ENCODE assay signal across 9 cellular contexts in genomic region chr19:15251010-15251748, GRCh38. TPM values are rescaled to one million over a fixed set of nuclear protein-coding genes. Genes with fewer than 3 reads are reported as not detected.
DNase-seq lines count a peak whose midpoint lies in the region; ATAC-seq and TF ChIP-seq lines count a peak whose summit lies in the region.
"Had no signal": no experiment of that assay in that cellular context is flagged by ENCODE, and none has a peak within 500 bp of the region (broad histone marks: within the 10 kb centered on the region; RNA-seq: fewer than 3 reads in every experiment).

No MANE protein-coding gene starts in this region.

- H3K4me3 Mint-ChIP-seq in brain: peak overlapping the region in 2 of 5 experiments; percentile 51 to 52
- no peak overlapping the region for H3K4me3 Mint-ChIP-seq in H9

- H3K36me3 Mint-ChIP-seq in brain (peaks cover 42% of the 10 kb centered on the region), H9 (ENCODE audit: insufficient read depth in 1 of 3, low read depth in 3 of 3) (peaks cover 39 to 73% (median 69%) of the 10 kb centered on the region in 3 experiments; a peak in 6 of 7 replicates)

- H3K27me3 ChIP-seq in hepatocyte (no peaks in the 10 kb centered on the region), H9 (ENCODE audit: insufficient read depth, low read length) (no peaks in the 10 kb centered on the region)

- no peak overlapping the region for H3K23ac ChIP-seq in H9 (ENCODE audit: insufficient read length, low read depth, low read length)

- no peak overlapping the region for H2BK20ac ChIP-seq in H9 (ENCODE audit: low read depth, low read length, poor library complexity, severe bottlenecking)

- H2AFZ ChIP-seq in hepatocyte: no peak overlapping the region
- no peak overlapping the region for H2AFZ ChIP-seq in H9 (ENCODE audit: low read length)

- no peak overlapping the region for H3K56ac ChIP-seq in H9 (ENCODE audit: insufficient read length, low read depth, low read length)

- H3K23me2 ChIP-seq in H9 (ENCODE audit: insufficient read length, low read depth, low read length, poor library complexity, severe bottlenecking): no peaks in the 10 kb centered on the region

- H3K4me2 ChIP-seq in hepatocyte (no peak overlapping the region), H9 (ENCODE audit: insufficient read depth, insufficient read length, low read length) (no peak overlapping the region)

- H3K9ac ChIP-seq in H9 (ENCODE audit: extremely low read depth, insufficient read length, low read length): no peak overlapping the region

- H3K9me3 ChIP-seq in hepatocyte (ENCODE audit: low read depth): no peaks in the 10 kb centered on the region
- H3K9me3 ChIP-seq in H9 (ENCODE audit: control insufficient read depth, low read depth, low read length): no peaks in the 10 kb centered on the region

- peak overlapping the region; percentile 80 for H3K27ac ChIP-seq in hepatocyte
- H3K27ac ChIP-seq in skin epidermis: peak overlapping the region in 20 of 21 experiments; percentile 21 to 91 (median 77)
- no peak overlapping the region for H3K27ac ChIP-seq in H9 (ENCODE audit: insufficient read length, low read depth, low read length)

- no peak overlapping the region for H4K8ac ChIP-seq in H9 (replicated peaks; ENCODE audit: insufficient read length, low read depth, low read length)

- ATAC-seq in HG03520 (IDR thresholded peaks at IDR 0.05; ENCODE audit: unreplicated experiment) (no peak), GM18861 (IDR thresholded peaks at IDR 0.05; ENCODE audit: unreplicated experiment) (no peak), GM18907 (IDR thresholded peaks at IDR 0.05; ENCODE audit: unreplicated experiment) (no peak)

- H3K79me2 ChIP-seq in hepatocyte: peaks cover 74% of the 10 kb centered on the region
- H3K79me2 ChIP-seq in H9 (ENCODE audit: insufficient read depth, low read length): no peaks in the 10 kb centered on the region

- H3K4me3 ChIP-seq in hepatocyte (no peak overlapping the region), skin epidermis (no peak overlapping the region)

- H3K36me3 ChIP-seq in hepatocyte (replicated peaks; ENCODE audit: insufficient read depth, low read depth): no peaks in the 10 kb centered on the region

- peak; percentile 51 for DNase-seq in GM03348 (ENCODE audit: low spot score)
- no peak for DNase-seq in hepatocyte (ENCODE audit: low spot score)
- DNase-seq in H9: no peak
- DNase-seq: GF-D8 had no signal

- H3K9me2 ChIP-seq in hepatocyte (replicated peaks; ENCODE audit: insufficient read depth): no peaks in the 10 kb centered on the region

- H4K91ac ChIP-seq in H9 (ENCODE audit: insufficient read length, low read depth, low read length): no peak overlapping the region

- peak overlapping the region; percentile 63 to 96 (median 89) for H3K27ac Mint-ChIP-seq in brain
- no peak overlapping the region; a peak in 1 of 7 replicates for H3K27ac Mint-ChIP-seq in H9

- H3K14ac ChIP-seq in H9 (ENCODE audit: insufficient read depth, low read length): no peak overlapping the region

- no peak overlapping the region for H2BK12ac ChIP-seq in H9 (ENCODE audit: insufficient read length, low read depth, low read length)

- 88% methylated on average over 18 of the region's 24 CpGs for WGBS in hepatocyte (ENCODE audit: low lambda C conversion rate, missing lambda C conversion rate)
- WGBS in H9 (ENCODE audit: extremely low coverage, insufficient read length, low lambda C conversion rate): no CpG with 5 or more reads among the region's 24 CpGs

- H4K20me1 ChIP-seq in hepatocyte (ENCODE audit: insufficient read depth, poor library complexity, severe bottlenecking) (peaks cover 67% of the 10 kb centered on the region), H9 (ENCODE audit: control insufficient read depth, insufficient read depth, insufficient read length) (peaks cover 2% of the 10 kb centered on the region)

- H2BK15ac ChIP-seq in H9 (ENCODE audit: low read depth, low read length): no peak overlapping the region

- H3T11ph ChIP-seq in H9 (ENCODE audit: low read length): no peak overlapping the region

- H3K18ac ChIP-seq in H9 (ENCODE audit: insufficient read length, low read depth, low read length): no peak overlapping the region

- H3K79me1 ChIP-seq in H9 (ENCODE audit: insufficient read depth, low read depth, low read length, poor library complexity, severe bottlenecking): no peaks in the 10 kb centered on the region

- TF ChIP-seq CTCF in brain (conservative IDR thresholded peaks at IDR 0.05) (no peak), hepatocyte (IDR thresholded peaks at IDR 0.05; ENCODE audit: poor library complexity) (no peak), H9 (conservative IDR thresholded peaks at IDR 0.05) (no peak)

- no peak overlapping the region for H2AK5ac ChIP-seq in H9 (ENCODE audit: insufficient read length, low read length)

- no peak overlapping the region for H2BK120ac ChIP-seq in H9 (ENCODE audit: low read depth, low read length, poor library complexity, severe bottlenecking)

- H3K27me3 Mint-ChIP-seq in brain (peaks cover 3% of the 10 kb centered on the region), H9 (ENCODE audit: low read depth) (no peaks in the 10 kb centered on the region)

- H3K4me1 Mint-ChIP-seq in brain (peaks cover 72% of the 10 kb centered on the region), H9 (peaks cover 14 to 27% of the 10 kb centered on the region in 2 experiments)

- no peak overlapping the region for H3K4ac ChIP-seq in H9 (ENCODE audit: low read depth, low read length)

- H3K9me3 Mint-ChIP-seq in brain (no peaks in the 10 kb centered on the region), H9 (no peaks in the 10 kb centered on the region)

- no peak overlapping the region for H4K5ac ChIP-seq in H9 (ENCODE audit: insufficient read length, low read depth, low read length)

- H3K4me1 ChIP-seq in hepatocyte (ENCODE audit: insufficient read depth) (peaks cover 49% of the 10 kb centered on the region), H9 (ENCODE audit: insufficient read depth, low read length) (no peaks in the 10 kb centered on the region)

- H2BK5ac ChIP-seq in H9 (ENCODE audit: insufficient read length, low read length): no peak overlapping the region

RNA-seq across cellular contexts. Expression of gene EPHX3, which starts 18.9 kb away (rescaled TPM):
- polyA plus RNA-seq in brain (ENCODE audit: insufficient read depth, low read depth, low replicate concordance) (not detected), hepatocyte (3.5 and 3.6 TPM in 2 replicates)
- total RNA-seq in hepatocyte (0.36 and 1.6 TPM in 2 replicates), H9 (2021) (26.7 and 27.4 TPM in 2 replicates)

RNA-seq across cellular contexts. Expression of gene NOTCH3, which starts 50.4 kb away (rescaled TPM):
- 23.1 TPM for polyA plus RNA-seq in brain (ENCODE audit: insufficient read depth, low read depth, low replicate concordance)
- 17.2 and 25.2 TPM in 2 replicates for total RNA-seq in hepatocyte
- polyA plus RNA-seq in hepatocyte: 30.0 and 34.8 TPM in 2 replicates
- 164 and 165 TPM in 2 replicates for total RNA-seq in H9 (2021)

Comparison
In these comparisons a context has a peak if more than half of its experiments do, and no peak if none do; other contexts are left out.
1. H3K27ac Mint-ChIP-seq: peak in brain (5 of 5); none in H9 (0 of 3).
2. RNA of gene EPHX3, which starts 18.9 kb away (total RNA-seq): 26.7 to 27.4 TPM in H9; 0.36 to 1.6 TPM in hepatocyte; every median in the first group is over 10 times any median in the second.